8 cellular contexts compared by ENCODE assay signal in genomic region chr7:106057962-106058901, GRCh38. TPM values are rescaled to one million over a fixed set of nuclear protein-coding genes. Genes with fewer than 3 reads are reported as not detected.
DNase-seq lines count a peak whose midpoint lies in the region; ATAC-seq, FAIRE-seq and TF ChIP-seq lines count a peak whose summit lies in the region.

No MANE protein-coding gene starts in this region.

- TF ChIP-seq EP300 in esophagus muscularis mucosa (IDR thresholded peaks at IDR 0.05), result no peak

- H3K27ac ChIP-seq in esophagus muscularis mucosa (replicated peaks in 1 of 4) (peak overlapping the region; percentile 5 to 49 (median 32)), small intestine (ENCODE audit: low read depth in 1 of 2, low read length in 1 of 2) (no peak overlapping the region)

- no peak for FAIRE-seq in small intestine (lab: Jason Lieb, UNC)

- peaks cover 4 to 32% (median 25%) of the 10 kb centered on the region in 4 donors for H3K4me1 ChIP-seq in esophagus muscularis mucosa
- no peaks in the 10 kb centered on the region for H3K4me1 ChIP-seq in small intestine (ENCODE audit: control insufficient read depth in 2 of 2, insufficient read depth in 1 of 2, low read depth in 1 of 2, low read length in 1 of 2)

- no peak for TF ChIP-seq CTCF in esophagus muscularis mucosa (IDR thresholded peaks at IDR 0.05)

- ATAC-seq in HG02852 (IDR thresholded peaks at IDR 0.05; ENCODE audit: unreplicated experiment), result peak; percentile 60

- TF ChIP-seq POLR2A in esophagus muscularis mucosa (IDR thresholded peaks at IDR 0.05; ENCODE audit: low read depth), result no peak

- H3K9me3 ChIP-seq in esophagus muscularis mucosa (no peaks in the 10 kb centered on the region), small intestine (ENCODE audit: control insufficient read depth, low read depth) (no peaks in the 10 kb centered on the region)

- H3K27me3 ChIP-seq in esophagus muscularis mucosa, result no peaks in the 10 kb centered on the region
- no peaks in the 10 kb centered on the region for H3K27me3 ChIP-seq in small intestine (ENCODE audit: control insufficient read depth in 2 of 2, insufficient read depth in 2 of 2, low read length in 2 of 2)

- intact Hi-C loops in esophagus muscularis mucosa (cut with DNase I), result loop anchor here (1.0 kb wide), 1 partner anchor 95 kb away; no protein-coding TSS in a partner anchor

- H3K36me3 ChIP-seq in esophagus muscularis mucosa, result no peaks in the 10 kb centered on the region
- H3K36me3 ChIP-seq in small intestine (ENCODE audit: control insufficient read depth in 2 of 2, insufficient read depth in 2 of 2, low read length in 2 of 2), result no peaks in the 10 kb centered on the region

- WGBS in esophagus muscularis mucosa, result 77% methylated on average over 15 of the region's 19 CpGs
- WGBS in small intestine, 3 donors, result 57 to 67% (median 57%) methylated on average over 19 of the region's 19 CpGs

- DNase-seq in SIG-M5 treated with dmso at 0.1 percent for 504 hours (lab: John Stamatoyannopoulos, UW; ENCODE audit: unreplicated experiment) (peak; percentile 56), SIG-M5 (lab: John Stamatoyannopoulos, UW) (no peak), NCI-H510A treated with DMSO at 0.1 percent for 48 hours (lab: John Stamatoyannopoulos, UW) (peak; percentile 42), esophagus muscularis mucosa (ENCODE audit: extremely low spot score) (no peak), small intestine (peak; percentile 62), iPS-NIHi11 (ENCODE audit: low spot score) (no peak), GM03348 (ENCODE audit: low spot score) (no peak)

- H3K4me3 ChIP-seq in esophagus muscularis mucosa (no peak overlapping the region), small intestine (ENCODE audit: low read depth in 1 of 2, low read length in 2 of 2) (no peak overlapping the region)

RNA-seq across cellular contexts. Expression of gene SYPL1, which starts 53.9 kb away (rescaled TPM):
- 100 to 1,000 TPM in 1 of 4 donors, 10 to 100 TPM in 3; 83.6 to 135 (median 90.8) TPM for total RNA-seq in esophagus muscularis mucosa
- polyA plus RNA-seq in small intestine, result 10 to 100 TPM; 21.0 to 94.2 (median 35.9) TPM

Comparison
In these comparisons a context has a peak if more than half of its experiments do, and no peak if none do; other contexts are left out.
1. DNase-seq: peak in SIG-M5 treated with dmso at 0.1 percent for 504 hours (single experiment), NCI-H510A treated with DMSO at 0.1 percent for 48 hours (single experiment) and small intestine (single experiment); none in SIG-M5 (single experiment), esophagus muscularis mucosa (single experiment), iPS-NIHi11 (single experiment) and GM03348 (single experiment).
2. H3K27ac ChIP-seq: peak in esophagus muscularis mucosa (4 of 4); none in small intestine (0 of 2).